In genomic region chr2:158695744-158696143, GRCh38 we compare ENCODE assay signal across 1 cellular context.
TF ChIP-seq lines count a peak whose summit lies in the region.
"Not testable (repeated sequence)": the region's sequence is repeated elsewhere in the genome, so short reads cannot be mapped to it uniquely, and the experiment has no call there.

No MANE protein-coding gene starts in this region.

TF ChIP-seq in HepG2, 621 proteins besides CTCF, POLR2A, EP300 and RAD21 (continued from another document and continues in another):
- TF ChIP-seq ZNF788 (CRISPR knock-in tag; IDR thresholded peaks at IDR 0.05; ENCODE audit: borderline replicate concordance) (peak; percentile 94; the same call in 1 of the 2 replicates), FOXA1 (CRISPR knock-in tag; IDR thresholded peaks at IDR 0.05) (peak; percentile 58; the same call in 1 of the 2 replicates), HOMEZ (CRISPR knock-in tag; IDR thresholded peaks at IDR 0.05; ENCODE audit: low read depth) (peak; percentile 95; the same call in 1 of the 2 replicates), GFI1 (CRISPR knock-in tag; IDR thresholded peaks at IDR 0.05; ENCODE audit: borderline replicate concordance) (peak; percentile 92), HOXD1 (CRISPR knock-in tag; IDR thresholded peaks at IDR 0.05) (peak; percentile 57; the same call in 1 of the 2 replicates), MIXL1 (CRISPR knock-in tag; IDR thresholded peaks at IDR 0.05) (peak; percentile 49; the same call in 1 of the 2 replicates), GATAD2A (CRISPR knock-in tag; IDR thresholded peaks at IDR 0.05) (peak; percentile 97), PRDM10 (CRISPR knock-in tag; IDR thresholded peaks at IDR 0.05; ENCODE audit: low read depth) (peak; percentile 66; the same call in 1 of the 2 replicates), CHD4 (IDR thresholded peaks at IDR 0.05; ENCODE audit: borderline replicate concordance, low read length) (0 out of 2 replicates have a peak, but pooled peaks have one; percentile 27), ZBTB4 (CRISPR knock-in tag; IDR thresholded peaks at IDR 0.05; ENCODE audit: borderline replicate concordance) (peak; percentile 44; the same call in 1 of the 2 replicates), ZFP37 (CRISPR knock-in tag; IDR thresholded peaks at IDR 0.05; ENCODE audit: borderline replicate concordance) (peak; percentile 46; the same call in 1 of the 2 replicates), USF2 (IDR thresholded peaks at IDR 0.05; ENCODE audit: low read depth, low read length) (0 out of 2 replicates have a peak, but pooled peaks have one; percentile 13), USF2 (CRISPR knock-in tag; IDR thresholded peaks at IDR 0.05; ENCODE audit: borderline replicate concordance) (peak; percentile 73; the same call in 1 of the 2 replicates), ISL2 (CRISPR knock-in tag; IDR thresholded peaks at IDR 0.05) (peak; percentile 80), ARNT2 (CRISPR knock-in tag; IDR thresholded peaks at IDR 0.05; ENCODE audit: low read depth) (peak; percentile 66), HOXA5 (CRISPR knock-in tag; IDR thresholded peaks at IDR 0.05) (peak; percentile 82), RCOR2 (CRISPR knock-in tag; IDR thresholded peaks at IDR 0.05) (peak; percentile 88), EHMT2 (IDR thresholded peaks at IDR 0.05; ENCODE audit: borderline replicate concordance, low read depth, low read length) (peak; percentile 88; the same call in 1 of the 2 replicates), SIX4 (CRISPR knock-in tag; IDR thresholded peaks at IDR 0.05) (peak; percentile 84; the same call in 1 of the 2 replicates), STAG1 (CRISPR knock-in tag; IDR thresholded peaks at IDR 0.05) (peak; percentile 23), GATAD1 (CRISPR knock-in tag; IDR thresholded peaks at IDR 0.05) (peak; percentile 58; the same call in 1 of the 2 replicates), KLF6 (CRISPR knock-in tag; IDR thresholded peaks at IDR 0.05) (peak; percentile 88), ZNF44 (CRISPR knock-in tag; IDR thresholded peaks at IDR 0.05) (0 out of 2 replicates have a peak, but pooled peaks have one; percentile 66), ZNF280D (CRISPR knock-in tag; IDR thresholded peaks at IDR 0.05) (peak; percentile 90)
- TF ChIP-seq FOXA1 (IDR thresholded peaks at IDR 0.05): not testable (repeated sequence)
- TF ChIP-seq, protein P1, sequence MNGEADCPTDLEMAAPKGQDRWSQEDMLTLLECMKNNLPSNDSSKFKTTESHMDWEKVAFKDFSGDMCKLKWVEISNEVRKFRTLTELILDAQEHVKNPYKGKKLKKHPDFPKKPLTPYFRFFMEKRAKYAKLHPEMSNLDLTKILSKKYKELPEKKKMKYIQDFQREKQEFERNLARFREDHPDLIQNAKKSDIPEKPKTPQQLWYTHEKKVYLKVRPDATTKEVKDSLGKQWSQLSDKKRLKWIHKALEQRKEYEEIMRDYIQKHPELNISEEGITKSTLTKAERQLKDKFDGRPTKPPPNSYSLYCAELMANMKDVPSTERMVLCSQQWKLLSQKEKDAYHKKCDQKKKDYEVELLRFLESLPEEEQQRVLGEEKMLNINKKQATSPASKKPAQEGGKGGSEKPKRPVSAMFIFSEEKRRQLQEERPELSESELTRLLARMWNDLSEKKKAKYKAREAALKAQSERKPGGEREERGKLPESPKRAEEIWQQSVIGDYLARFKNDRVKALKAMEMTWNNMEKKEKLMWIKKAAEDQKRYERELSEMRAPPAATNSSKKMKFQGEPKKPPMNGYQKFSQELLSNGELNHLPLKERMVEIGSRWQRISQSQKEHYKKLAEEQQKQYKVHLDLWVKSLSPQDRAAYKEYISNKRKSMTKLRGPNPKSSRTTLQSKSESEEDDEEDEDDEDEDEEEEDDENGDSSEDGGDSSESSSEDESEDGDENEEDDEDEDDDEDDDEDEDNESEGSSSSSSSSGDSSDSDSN (CRISPR knock-in tag; IDR thresholded peaks at IDR 0.05): 0 out of 2 replicates have a peak, but pooled peaks have one; percentile 33
- TF ChIP-seq, protein P2, sequence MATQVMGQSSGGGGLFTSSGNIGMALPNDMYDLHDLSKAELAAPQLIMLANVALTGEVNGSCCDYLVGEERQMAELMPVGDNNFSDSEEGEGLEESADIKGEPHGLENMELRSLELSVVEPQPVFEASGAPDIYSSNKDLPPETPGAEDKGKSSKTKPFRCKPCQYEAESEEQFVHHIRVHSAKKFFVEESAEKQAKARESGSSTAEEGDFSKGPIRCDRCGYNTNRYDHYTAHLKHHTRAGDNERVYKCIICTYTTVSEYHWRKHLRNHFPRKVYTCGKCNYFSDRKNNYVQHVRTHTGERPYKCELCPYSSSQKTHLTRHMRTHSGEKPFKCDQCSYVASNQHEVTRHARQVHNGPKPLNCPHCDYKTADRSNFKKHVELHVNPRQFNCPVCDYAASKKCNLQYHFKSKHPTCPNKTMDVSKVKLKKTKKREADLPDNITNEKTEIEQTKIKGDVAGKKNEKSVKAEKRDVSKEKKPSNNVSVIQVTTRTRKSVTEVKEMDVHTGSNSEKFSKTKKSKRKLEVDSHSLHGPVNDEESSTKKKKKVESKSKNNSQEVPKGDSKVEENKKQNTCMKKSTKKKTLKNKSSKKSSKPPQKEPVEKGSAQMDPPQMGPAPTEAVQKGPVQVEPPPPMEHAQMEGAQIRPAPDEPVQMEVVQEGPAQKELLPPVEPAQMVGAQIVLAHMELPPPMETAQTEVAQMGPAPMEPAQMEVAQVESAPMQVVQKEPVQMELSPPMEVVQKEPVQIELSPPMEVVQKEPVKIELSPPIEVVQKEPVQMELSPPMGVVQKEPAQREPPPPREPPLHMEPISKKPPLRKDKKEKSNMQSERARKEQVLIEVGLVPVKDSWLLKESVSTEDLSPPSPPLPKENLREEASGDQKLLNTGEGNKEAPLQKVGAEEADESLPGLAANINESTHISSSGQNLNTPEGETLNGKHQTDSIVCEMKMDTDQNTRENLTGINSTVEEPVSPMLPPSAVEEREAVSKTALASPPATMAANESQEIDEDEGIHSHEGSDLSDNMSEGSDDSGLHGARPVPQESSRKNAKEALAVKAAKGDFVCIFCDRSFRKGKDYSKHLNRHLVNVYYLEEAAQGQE (IDR thresholded peaks at IDR 0.05; ENCODE audit: borderline replicate concordance in 1 of 2, low read depth in 1 of 2, low read length in 2 of 2): 0 out of 4 replicates have a peak, but pooled peaks of 1 of the 2 experiments have one; percentile 29
- TF ChIP-seq, protein P3, sequence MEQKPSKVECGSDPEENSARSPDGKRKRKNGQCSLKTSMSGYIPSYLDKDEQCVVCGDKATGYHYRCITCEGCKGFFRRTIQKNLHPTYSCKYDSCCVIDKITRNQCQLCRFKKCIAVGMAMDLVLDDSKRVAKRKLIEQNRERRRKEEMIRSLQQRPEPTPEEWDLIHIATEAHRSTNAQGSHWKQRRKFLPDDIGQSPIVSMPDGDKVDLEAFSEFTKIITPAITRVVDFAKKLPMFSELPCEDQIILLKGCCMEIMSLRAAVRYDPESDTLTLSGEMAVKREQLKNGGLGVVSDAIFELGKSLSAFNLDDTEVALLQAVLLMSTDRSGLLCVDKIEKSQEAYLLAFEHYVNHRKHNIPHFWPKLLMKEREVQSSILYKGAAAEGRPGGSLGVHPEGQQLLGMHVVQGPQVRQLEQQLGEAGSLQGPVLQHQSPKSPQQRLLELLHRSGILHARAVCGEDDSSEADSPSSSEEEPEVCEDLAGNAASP (CRISPR knock-in tag; IDR thresholded peaks at IDR 0.05; ENCODE audit: borderline replicate concordance): peak; percentile 97
